In the genomic region with DNA sequence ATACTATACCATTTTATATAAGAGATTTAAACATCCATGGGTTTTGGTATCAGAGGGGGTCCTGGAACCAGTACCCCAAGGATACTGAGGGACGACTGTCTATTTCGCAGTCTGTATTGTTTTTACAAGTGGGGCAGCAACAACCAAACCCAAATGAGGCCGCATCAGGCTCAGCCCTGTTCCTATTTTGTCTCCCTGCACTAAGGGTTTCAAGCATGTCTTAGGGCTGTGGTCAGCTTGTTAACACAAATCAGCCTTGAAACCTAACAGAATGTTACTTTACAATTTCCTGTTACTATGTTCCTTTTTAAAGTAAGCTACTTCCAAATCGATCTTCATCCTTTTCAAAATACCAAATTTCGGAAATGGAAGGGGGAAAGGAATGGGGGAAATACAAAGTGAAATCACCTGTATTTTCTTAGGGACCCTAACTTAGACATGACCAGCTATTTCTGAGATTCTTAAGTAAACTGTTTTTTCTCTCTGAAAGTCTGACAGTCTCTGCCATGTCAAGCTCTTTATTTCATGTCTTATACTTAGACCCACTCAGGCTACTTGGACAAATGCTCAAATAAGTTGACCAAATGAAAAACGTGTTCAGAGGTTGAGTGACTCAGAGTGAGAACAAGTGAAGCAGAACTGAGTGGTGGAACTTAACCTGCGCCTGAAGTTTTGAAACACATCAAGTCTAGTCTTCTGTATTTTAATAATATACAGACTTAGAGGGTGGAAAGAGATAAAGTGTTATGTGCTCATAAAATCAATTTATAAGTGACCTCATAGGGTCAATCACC, we compare ENCODE assay signal across 9 cellular contexts.
A peak's percentile ranks its signal among the peaks of the same experiment; 100 is the strongest.
DNase-seq lines count a peak whose midpoint lies in the region; ATAC-seq, FAIRE-seq and TF ChIP-seq lines count a peak whose summit lies in the region.
"Had no signal": no experiment of that assay in that cellular context is flagged by ENCODE, and none has a peak within 500 bp of the region (broad histone marks: within the 10 kb centered on the region; RNA-seq: fewer than 3 reads in every experiment).

No MANE protein-coding gene starts in this region.

- intact Hi-C loops in GM12878 (cut with micrococcal nuclease; ENCODE audit: unreplicated experiment), result loop anchor here (1.0 to 5.0 kb wide), 3 partner anchors 56 to 309 kb away; a partner anchor contains a TSS

- RAD21 ChIA-PET in GM12878 (lab: Charles Lee; ENCODE audit: unreplicated experiment), result interaction anchor here (0.7 to 4.0 kb wide), 9 partner anchors 8 to 311 kb away, joined by 3 to 34 read pairs (median 4); a partner anchor contains a TSS

- H3K36me3 ChIP-seq in GM12878 (ENCODE audit: control insufficient read depth in 2 of 2, insufficient read depth in 2 of 2, low read length in 1 of 2) (no peaks in the 10 kb centered on the region), upper lobe of left lung (no peaks in the 10 kb centered on the region)

- no peak overlapping the region for H3K27ac Mint-ChIP-seq in mesothelial cell of epicardium

- no peak for TF ChIP-seq RAD21 in GM12878 (IDR thresholded peaks at IDR 0.05; ENCODE audit: insufficient read depth, low read depth, low read length)

- peaks cover 7% of the 10 kb centered on the region for H3K9me3 Mint-ChIP-seq in mesothelial cell of epicardium

- ATAC-seq in GM19455 (IDR thresholded peaks at IDR 0.05; ENCODE audit: unreplicated experiment) (peak; percentile 92), HG03442 (IDR thresholded peaks at IDR 0.05; ENCODE audit: unreplicated experiment) (peak; percentile 95), GM12878 (peak; percentile 96), upper lobe of left lung (ENCODE audit: low FRiP score in 2 of 2) (peak; percentile 38 to 50)

- TF ChIP-seq POLR2A in GM12878 (IDR thresholded peaks at IDR 0.05; ENCODE audit: low read depth, low read length) (no peak), upper lobe of left lung (IDR thresholded peaks at IDR 0.05) (no peak)

- no peak overlapping the region for H2AFZ ChIP-seq in GM12878 (ENCODE audit: control insufficient read depth, low read depth, low read length)

- H3K27me3 ChIP-seq in GM12878 (replicated peaks in 1 of 2; ENCODE audit: control insufficient read depth in 2 of 2, insufficient read depth in 2 of 2, low read length in 1 of 2), result no peaks in the 10 kb centered on the region
- no peaks in the 10 kb centered on the region for H3K27me3 ChIP-seq in upper lobe of left lung

- 12% methylated on average over 7 of the region's 7 CpGs for WGBS in GM12878 (ENCODE audit: insufficient coverage, insufficient replicate concordance, low lambda C conversion rate, missing lambda C conversion rate)
- WGBS in upper lobe of left lung, 2 donors, result 52 to 58% methylated on average over 7 of the region's 7 CpGs

- no peaks in the 10 kb centered on the region for H4K20me1 ChIP-seq in GM12878 (ENCODE audit: control insufficient read depth, insufficient read depth)

- no peaks in the 10 kb centered on the region; the same call in 1 of the 3 replicates for H3K9me3 ChIP-seq in GM12878 (replicated peaks; ENCODE audit: control insufficient read depth, insufficient read depth, low read length)
- H3K9me3 ChIP-seq in upper lobe of left lung, result no peaks in the 10 kb centered on the region

- CTCF ChIA-PET in GM12878 (lab: Yijun Ruan, JAX), result interaction anchor here (0.8 to 3.4 kb wide), 3 partner anchors 65 to 167 kb away, joined by 3 to 19 read pairs (median 4); a partner anchor contains a TSS

- peak; percentile 18 for DNase-seq in GDM1 (lab: John Stamatoyannopoulos, UW)
- DNase-seq in GM12878 (ENCODE audit: low read depth, low spot score), result peak; percentile 86
- DNase-seq in upper lobe of left lung, result no peak
- DNase-seq in caudate nucleus (lab: John Stamatoyannopoulos, UW), result no peak
- no peak for DNase-seq in mesothelial cell of epicardium (ENCODE audit: low spot score in 2 of 2, unreplicated experiment in 2 of 2)
- DNase-seq in mesenteric fat pad (ENCODE audit: low spot score), result no peak

- no TSS peak for BruUV-seq in GM12878 (replicated peaks; lab: Mats Ljungman, UMichigan)

- H3K4me3 ChIP-seq in GM12878 (peak overlapping the region; percentile 47; the same call in 1 of the 2 replicates), upper lobe of left lung (no peak overlapping the region)

- peaks cover 13% of the 10 kb centered on the region for H3K36me3 Mint-ChIP-seq in mesothelial cell of epicardium

- TF ChIP-seq CTCF in GM12878 (IDR thresholded peaks at IDR 0.05 in 2 of 3, conservative IDR thresholded peaks at IDR 0.05 in 1 of 3; ENCODE audit: control insufficient read depth in 2 of 3, extremely low read depth in 1 of 3, insufficient read depth in 1 of 3, low read depth in 3 of 3, low read length in 3 of 3) (no peak), upper lobe of left lung (IDR thresholded peaks at IDR 0.05) (no peak), mesothelial cell of epicardium (IDR thresholded peaks at IDR 0.05; ENCODE audit: unreplicated experiment) (no peak)

- H3K4me3 Mint-ChIP-seq in mesothelial cell of epicardium, result no peak overlapping the region

- no peaks in the 10 kb centered on the region for H3K27me3 Mint-ChIP-seq in mesothelial cell of epicardium (ENCODE audit: low read depth)

- POLR2A ChIA-PET in GM12878 (lab: Charles Lee), result interaction anchor here (0.8 to 1.9 kb wide), 2 partner anchors 9 to 64 kb away, joined by 3 to 8 read pairs; no protein-coding TSS in a partner anchor

- FAIRE-seq in GM12878 (lab: Jason Lieb, UNC), result peak; percentile 96
- FAIRE-seq: colon had no signal

- peaks cover 20% of the 10 kb centered on the region for H3K4me1 ChIP-seq in GM12878 (ENCODE audit: control insufficient read depth, insufficient read depth, low read length)
- peaks cover 9 to 18% (median 12%) of the 10 kb centered on the region in 4 donors for H3K4me1 ChIP-seq in upper lobe of left lung

- H3K9ac ChIP-seq in GM12878 (ENCODE audit: control insufficient read depth, insufficient read depth, low read length), result no peak overlapping the region

- H3K27ac ChIP-seq in GM12878 (ENCODE audit: control insufficient read depth, insufficient read depth) (peak overlapping the region; percentile 59), upper lobe of left lung (peak overlapping the region; percentile 21 to 80 (median 70)), caudate nucleus (ENCODE audit: low read depth, low read length) (no peak overlapping the region)

- H3K4me1 Mint-ChIP-seq in mesothelial cell of epicardium, result no peaks in the 10 kb centered on the region

- H3K4me2 ChIP-seq in GM12878 (ENCODE audit: control insufficient read depth, insufficient read depth), result peak overlapping the region; percentile 66

- SMC1A ChIA-PET in GM12878 (lab: Charles Lee; ENCODE audit: uncharacterized antibody, unreplicated experiment), result interaction anchor here (0.7 to 2.7 kb wide), 13 partner anchors 8 to 154 kb away, joined by 3 to 16 read pairs (median 4); a partner anchor contains a TSS

- in situ Hi-C loops in GM12878 (cut with MboI), result no loop called here

- TF ChIP-seq EP300 in GM12878 (IDR thresholded peaks at IDR 0.05; ENCODE audit: borderline replicate concordance in 1 of 2, control insufficient read depth in 1 of 2, low read depth in 2 of 2, low read length in 2 of 2), result peak in 1 of 2 experiments; percentile 69; a peak in 1 of 4 replicates
- no peak for TF ChIP-seq EP300 in upper lobe of left lung (IDR thresholded peaks at IDR 0.05)

- H3K79me2 ChIP-seq in GM12878 (ENCODE audit: control insufficient read depth, insufficient read depth, low read length), result no peaks in the 10 kb centered on the region

TF ChIP-seq in GM12878, 131 proteins besides CTCF, POLR2A, EP300 and RAD21 (continues in another document):
- TF ChIP-seq, protein P1, sequence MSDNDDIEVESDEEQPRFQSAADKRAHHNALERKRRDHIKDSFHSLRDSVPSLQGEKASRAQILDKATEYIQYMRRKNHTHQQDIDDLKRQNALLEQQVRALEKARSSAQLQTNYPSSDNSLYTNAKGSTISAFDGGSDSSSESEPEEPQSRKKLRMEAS (IDR thresholded peaks at IDR 0.05; ENCODE audit: low read depth, low read length), result no peak
- TF ChIP-seq CREB1 (IDR thresholded peaks at IDR 0.05; ENCODE audit: low read depth) (peak; percentile 62), BMI1 (IDR thresholded peaks at IDR 0.05; ENCODE audit: borderline replicate concordance) (no peak), FOXK2 (IDR thresholded peaks at IDR 0.05) (no peak), NBN (IDR thresholded peaks at IDR 0.05) (peak; percentile 35; the same call in 1 of the 2 replicates), KAT2A (conservative IDR thresholded peaks at IDR 0.05; ENCODE audit: control insufficient read depth, low read depth, low read length) (no peak), RUNX3 (IDR thresholded peaks at IDR 0.05; ENCODE audit: low read length) (peak; percentile 86), GABPA (IDR thresholded peaks at IDR 0.05; ENCODE audit: low read depth) (peak; percentile 50; the same call in 1 of the 2 replicates), TCF12 (IDR thresholded peaks at IDR 0.05; ENCODE audit: low read depth, low read length) (0 out of 2 replicates have a peak, but pooled peaks have one; percentile 26), DPF2 (IDR thresholded peaks at IDR 0.05) (peak; percentile 74), ZNF207 (IDR thresholded peaks at IDR 0.05; ENCODE audit: borderline replicate concordance) (no peak), BACH1 (IDR thresholded peaks at IDR 0.05; ENCODE audit: borderline replicate concordance) (peak; percentile 24; the same call in 1 of the 2 replicates), SPI1 (IDR thresholded peaks at IDR 0.05; ENCODE audit: borderline replicate concordance, insufficient read depth, low read depth, low read length) (peak; percentile 29; the same call in 1 of the 2 replicates), FOS (IDR thresholded peaks at IDR 0.05; ENCODE audit: borderline replicate concordance, extremely low read depth, insufficient read length) (no peak), STAT1 (conservative IDR thresholded peaks at IDR 0.05) (no peak), SMAD5 (IDR thresholded peaks at IDR 0.05; ENCODE audit: low read depth) (no peak)
- TF ChIP-seq, protein P2, sequence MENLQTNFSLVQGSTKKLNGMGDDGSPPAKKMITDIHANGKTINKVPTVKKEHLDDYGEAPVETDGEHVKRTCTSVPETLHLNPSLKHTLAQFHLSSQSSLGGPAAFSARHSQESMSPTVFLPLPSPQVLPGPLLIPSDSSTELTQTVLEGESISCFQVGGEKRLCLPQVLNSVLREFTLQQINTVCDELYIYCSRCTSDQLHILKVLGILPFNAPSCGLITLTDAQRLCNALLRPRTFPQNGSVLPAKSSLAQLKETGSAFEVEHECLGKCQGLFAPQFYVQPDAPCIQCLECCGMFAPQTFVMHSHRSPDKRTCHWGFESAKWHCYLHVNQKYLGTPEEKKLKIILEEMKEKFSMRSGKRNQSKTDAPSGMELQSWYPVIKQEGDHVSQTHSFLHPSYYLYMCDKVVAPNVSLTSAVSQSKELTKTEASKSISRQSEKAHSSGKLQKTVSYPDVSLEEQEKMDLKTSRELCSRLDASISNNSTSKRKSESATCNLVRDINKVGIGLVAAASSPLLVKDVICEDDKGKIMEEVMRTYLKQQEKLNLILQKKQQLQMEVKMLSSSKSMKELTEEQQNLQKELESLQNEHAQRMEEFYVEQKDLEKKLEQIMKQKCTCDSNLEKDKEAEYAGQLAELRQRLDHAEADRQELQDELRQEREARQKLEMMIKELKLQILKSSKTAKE (IDR thresholded peaks at IDR 0.05; ENCODE audit: low read depth, poor library complexity, severe bottlenecking), result peak; percentile 70

Comparison
In these comparisons a context has a peak if more than half of its experiments do, and no peak if none do; other contexts are left out.
1. DNase-seq: peak in GDM1 (single experiment) and GM12878 (single experiment); none in upper lobe of left lung (0 of 2), caudate nucleus (0 of 61), mesothelial cell of epicardium (0 of 2) and mesenteric fat pad (single experiment).
2. ATAC-seq: peak in every context shown above with its lines; median percentile 96 in GM12878; 95 in HG03442; 92 in GM19455; 44 in upper lobe of left lung.